In the genomic region with DNA sequence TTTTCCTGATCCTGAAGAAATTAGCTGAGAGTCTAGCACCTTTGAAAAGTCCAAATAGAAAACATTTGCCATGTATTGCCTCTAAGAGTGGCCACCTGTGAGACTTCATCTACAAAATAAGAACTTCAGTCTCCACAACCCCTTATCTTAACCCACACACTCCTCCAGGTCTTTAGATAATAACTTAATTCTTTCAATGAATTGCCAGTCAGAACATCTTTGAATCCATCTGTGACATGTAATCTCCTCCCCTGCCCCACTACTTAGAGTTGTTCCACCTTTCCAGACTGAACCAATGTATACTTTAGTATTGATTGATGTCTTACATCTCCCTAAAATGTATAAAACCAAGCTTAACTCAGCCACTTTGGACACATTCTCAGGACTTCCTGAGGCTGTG, we compare ENCODE assay signal across 22 cellular contexts.
"Had no signal": no experiment of that assay in that cellular context is flagged by ENCODE, and none has a peak within 500 bp of the region (broad histone marks: within the 10 kb centered on the region; RNA-seq: fewer than 3 reads in every experiment).

No MANE protein-coding gene starts in this region.

- ATAC-seq: Right ventricle myocardium inferior, SK-N-SH treated with all-trans-retinoic acid at 6 μM for 48 hours had no signal

- H3K36me3 ChIP-seq: Peyer's patch, SJCRH30 had no signal

- H3K27me3 ChIP-seq: Peyer's patch, SJCRH30 had no signal

- H3K27ac Mint-ChIP-seq: IgD-negative memory B cell had no signal

- H2AFZ ChIP-seq: PC-9 had no signal

- DNase-seq: KBM-7, MV-4-11, NCI-H1048, NCI-H1105, NCI-H1417, NCI-H1436 treated with DMSO at 0.1 percent for 48 hours, NCI-H1694, NCI-H187 treated with DMSO at 0.1 percent for 48 hours, NCI-H2029 treated with DMSO at 0.1 percent for 48 hours, NCI-H2171 treated with DMSO at 0.1 percent for 48 hours, NCI-H345, NCI-H446 treated with DMSO at 0.1 percent for 48 hours, NCI-H510A treated with DMSO at 0.1 percent for 48 hours, NCI-H526, PC-9, Peyer's patch, SHP77 treated with DMSO at 0.1 percent for 48 hours, SJCRH30 had no signal

- H3K4me2 ChIP-seq: PC-9 had no signal

- H3K4me1 Mint-ChIP-seq: IgD-negative memory B cell had no signal

- H3K36me3 Mint-ChIP-seq: IgD-negative memory B cell had no signal

- H3K4me3 Mint-ChIP-seq: IgD-negative memory B cell had no signal

- H3K27ac ChIP-seq: PC-9, Peyer's patch, SJCRH30 had no signal

- FAIRE-seq: HTR-8/SVneo had no signal

- H3K4me1 ChIP-seq: Peyer's patch, SJCRH30 had no signal

- H3K9me3 ChIP-seq: Peyer's patch, SJCRH30 had no signal

- H3K4me3 ChIP-seq: PC-9, Peyer's patch, SJCRH30 had no signal
